ENCODE assay signal across 8 cellular contexts in genomic region chr10:79443338-79444242, GRCh38. TPM values are rescaled to one million over a fixed set of nuclear protein-coding genes. Genes with fewer than 3 reads are reported as not detected.
DNase-seq lines count a peak whose midpoint lies in the region; ATAC-seq, FAIRE-seq and TF ChIP-seq lines count a peak whose summit lies in the region.

No MANE protein-coding gene starts in this region.

- DNase-seq in GM12891 (ENCODE audit: insufficient read length, low spot score) = no peak
- no peak for DNase-seq in SK-N-MC (ENCODE audit: low read depth, low spot score)
- no peak for DNase-seq in fibroblast of villous mesenchyme (ENCODE audit: low read depth)
- no peak for DNase-seq in gastrocnemius medialis
- DNase-seq in GM12892 (ENCODE audit: insufficient read length) = no peak
- no peak for DNase-seq in GM20000 (ENCODE audit: low spot score)
- DNase-seq in DMS114 treated with DMSO at 0.1 percent for 48 hours (lab: John Stamatoyannopoulos, UW; ENCODE audit: unreplicated experiment) = no peak
- no peak for DNase-seq in cerebellum (ENCODE audit: low spot score)

- no peaks in the 10 kb centered on the region for H3K36me3 ChIP-seq in SK-N-MC (ENCODE audit: insufficient read depth, low read length)
- H3K36me3 ChIP-seq in gastrocnemius medialis = no peaks in the 10 kb centered on the region

- peaks cover 74 to 82% of the 10 kb centered on the region in 2 donors for H3K4me1 ChIP-seq in gastrocnemius medialis

- H3K27ac ChIP-seq in SK-N-MC (no peak overlapping the region), gastrocnemius medialis (peak overlapping the region; percentile 91 to 98 (median 94))

- H3K27me3 ChIP-seq in gastrocnemius medialis = no peaks in the 10 kb centered on the region

- TF ChIP-seq CTCF in fibroblast of villous mesenchyme (IDR thresholded peaks at IDR 0.05; ENCODE audit: insufficient read depth, low read depth, low read length) (no peak), gastrocnemius medialis (IDR thresholded peaks at IDR 0.05 in 4 of 5, conservative IDR thresholded peaks at IDR 0.05 in 1 of 5) (no peak), GM20000 (IDR thresholded peaks at IDR 0.05; ENCODE audit: extremely low read depth, missing control alignments) (no peak)

- in situ Hi-C loops in gastrocnemius medialis (cut with MboI; ENCODE audit: low sequenced_read_pairs in 4 of 4) = loop anchor here in 1 of 4 donors (25.0 kb wide), 1 partner anchor 356 kb away; no protein-coding TSS in a partner anchor

- ATAC-seq in gastrocnemius medialis = no peak

- intact Hi-C loops in gastrocnemius medialis (cut with DNase I; ENCODE audit: low total_unique reads) = loop anchor here (2.0 to 10.0 kb wide), 3 partner anchors 45 to 1471 kb away; no protein-coding TSS in a partner anchor

- peak overlapping the region; percentile 78 for H3K4me3 ChIP-seq in SK-N-MC
- H3K4me3 ChIP-seq in fibroblast of villous mesenchyme (ENCODE audit: low read depth, low read length) = peak overlapping the region; percentile 79
- peak overlapping the region; percentile 69 to 88 (median 71) for H3K4me3 ChIP-seq in gastrocnemius medialis

- no peak for FAIRE-seq in GM12891 (lab: Jason Lieb, UNC)
- FAIRE-seq in GM12892 (lab: Jason Lieb, UNC) = no peak

- no peaks in the 10 kb centered on the region for H3K9me3 ChIP-seq in SK-N-MC (ENCODE audit: low read depth, low read length)
- H3K9me3 ChIP-seq in gastrocnemius medialis = no peaks in the 10 kb centered on the region

- TF ChIP-seq POLR2A in GM12891 (IDR thresholded peaks at IDR 0.05; ENCODE audit: low read depth, low read length) (no peak), gastrocnemius medialis (IDR thresholded peaks at IDR 0.05) (no peak), GM12892 (IDR thresholded peaks at IDR 0.05; ENCODE audit: low read depth, low read length) (no peak)

- H3K9ac ChIP-seq in SK-N-MC (ENCODE audit: insufficient read length) = no peak overlapping the region

TF ChIP-seq in GM12891, 5 proteins besides CTCF, POLR2A, EP300 and RAD21:
- TF ChIP-seq POU2F2 (IDR thresholded peaks at IDR 0.05; ENCODE audit: low read depth, low read length) = no peak
- TF ChIP-seq SPI1 (IDR thresholded peaks at IDR 0.05; ENCODE audit: low read depth, low read length) = 0 out of 2 replicates have a peak, but pooled peaks have one; percentile 14
- TF ChIP-seq TAF1 (IDR thresholded peaks at IDR 0.05; ENCODE audit: low read depth, low read length) = no peak

RNA-seq across cellular contexts. Expression of gene ZCCHC24, which starts 1.8 kb away (rescaled TPM):
- 0.06 TPM for polyA plus RNA-seq in GM12891 (2012; ENCODE audit: low read depth, missing spikeins)
- total RNA-seq in fibroblast of villous mesenchyme (28.7 and 36.7 TPM in 2 replicates), gastrocnemius medialis (100 to 1,000 TPM in 1 of 4 donors, 10 to 100 TPM in 3; 59.6 to 122 (median 84.5) TPM), cerebellum (18.9 TPM)
- polyA plus RNA-seq in GM12892 (2012; ENCODE audit: missing spikeins) = 0.32 TPM
